In the genomic region with DNA sequence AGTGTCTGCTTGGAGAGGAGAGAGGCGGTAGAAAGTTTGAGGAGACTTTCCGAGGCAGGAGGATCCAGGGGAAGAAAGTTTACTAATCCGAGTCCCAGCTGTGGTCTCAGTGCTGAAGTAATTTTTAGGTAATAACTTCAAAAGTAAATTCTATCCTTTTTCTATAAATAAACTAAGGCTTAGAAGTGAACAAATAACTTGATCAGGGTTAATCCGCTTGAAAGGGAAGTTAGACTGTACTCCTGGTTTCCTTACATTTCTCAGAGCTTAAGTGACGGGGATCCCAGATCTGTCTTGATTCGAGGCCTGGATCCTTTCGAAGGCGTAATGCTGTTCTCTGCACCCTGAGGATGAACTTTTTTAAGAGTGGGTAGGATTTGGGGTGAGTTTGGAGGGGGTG, we compare ENCODE assay signal across 8 cellular contexts. TPM values are rescaled to one million over a fixed set of nuclear protein-coding genes. Genes with fewer than 3 reads are reported as not detected.
DNase-seq lines count a peak whose midpoint lies in the region; ATAC-seq and TF ChIP-seq lines count a peak whose summit lies in the region.

No MANE protein-coding gene starts in this region.

- H3K4me3 ChIP-seq in GM06990 (replicated peaks; ENCODE audit: low read depth, low read length) (peak overlapping the region; percentile 96), Panc1 (ENCODE audit: low read depth in 2 of 2, low read length in 2 of 2) (peak overlapping the region; percentile 83 to 95), esophagus (ENCODE audit: low read depth in 1 of 2, low read length in 2 of 2) (peak overlapping the region; percentile 84 to 92)

- H3K9me3 ChIP-seq in Panc1 (ENCODE audit: control insufficient read depth, insufficient read depth, low read depth, low read length) (no peaks in the 10 kb centered on the region), esophagus (ENCODE audit: control insufficient read depth in 2 of 2, insufficient read depth in 1 of 2, low read depth in 1 of 2, low read length in 1 of 2) (no peaks in the 10 kb centered on the region)

- CTCF ChIA-PET in Panc1 (lab: Charles Lee): interaction anchor here (0.6 kb wide), 1 partner anchor 297 kb away, joined by 4 read pairs; no protein-coding TSS in a partner anchor

- H3K4me3 Mint-ChIP-seq in progenitor cell of endocrine pancreas (ENCODE audit: low read depth): peak overlapping the region; percentile 91

- H3K27me3 Mint-ChIP-seq in progenitor cell of endocrine pancreas: no peaks in the 10 kb centered on the region

- POLR2A ChIA-PET in Panc1 (lab: Charles Lee): interaction anchor here (0.6 kb wide), 1 partner anchor 45 kb away, joined by 6 read pairs; no protein-coding TSS in a partner anchor

- intact Hi-C loops in Panc1 (cut with micrococcal nuclease; ENCODE audit: unreplicated experiment): no loop called here

- DNase-seq in GM06990 (ENCODE audit: extremely low read depth, insufficient read length) (no peak), Panc1 (ENCODE audit: low read depth, low spot score) (no peak), progenitor cell of endocrine pancreas (ENCODE audit: low spot score, unreplicated experiment) (no peak), KG1 (lab: John Stamatoyannopoulos, UW) (no peak), NCI-H510A (lab: John Stamatoyannopoulos, UW) (no peak), DMS 273 treated with DMSO at 0.1 percent for 48 hours (lab: John Stamatoyannopoulos, UW) (no peak), COR-L47 (lab: John Stamatoyannopoulos, UW) (no peak)

- H3K27ac ChIP-seq in Panc1 (ENCODE audit: low read length): peak overlapping the region; percentile 98
- H3K27ac ChIP-seq in esophagus (ENCODE audit: low read depth in 2 of 2, low read length in 1 of 2): no peak overlapping the region

- BruUV-seq in Panc1 (replicated peaks; lab: Mats Ljungman, UMichigan): no TSS peak

- in situ Hi-C loops in Panc1 (cut with HindIII; ENCODE audit: low pct_unique_long_range_greater_than_20kb, low sequenced_read_pairs): no loop called here

- H3K36me3 Mint-ChIP-seq in progenitor cell of endocrine pancreas (ENCODE audit: insufficient read depth): peaks cover 14% of the 10 kb centered on the region

- H3K36me3 ChIP-seq in GM06990 (ENCODE audit: control insufficient read depth, insufficient read depth, low read length) (no peaks in the 10 kb centered on the region; the same call in 1 of the 2 replicates), Panc1 (ENCODE audit: control insufficient read depth, insufficient read depth, low read length) (peaks cover 12% of the 10 kb centered on the region), esophagus (ENCODE audit: control insufficient read depth in 2 of 2, insufficient read depth in 2 of 2, low read length in 1 of 2) (no peaks in the 10 kb centered on the region)

- no peak for ATAC-seq in Panc1

- H3K27me3 ChIP-seq in GM06990 (replicated peaks; ENCODE audit: control insufficient read depth, insufficient read depth, low read length): no peaks in the 10 kb centered on the region
- H3K27me3 ChIP-seq in Panc1 (ENCODE audit: control insufficient read depth, insufficient read depth, low read length): no peaks in the 10 kb centered on the region
- no peaks in the 10 kb centered on the region for H3K27me3 ChIP-seq in esophagus (ENCODE audit: control insufficient read depth in 1 of 2, insufficient read depth in 2 of 2, low read length in 2 of 2)

- TF ChIP-seq CTCF in GM06990 (IDR thresholded peaks at IDR 0.05; ENCODE audit: insufficient read depth, low read length, poor library complexity, severe bottlenecking) (no peak), Panc1 (IDR thresholded peaks at IDR 0.05) (no peak), progenitor cell of endocrine pancreas (IDR thresholded peaks at IDR 0.05; ENCODE audit: unreplicated experiment) (no peak)

- 34 to 47% methylated on average over 8 of the region's 8 CpGs for WGBS in esophagus, 2 donors

- H3K4me1 Mint-ChIP-seq in progenitor cell of endocrine pancreas (ENCODE audit: low read depth): peaks cover 35% of the 10 kb centered on the region

- H3K9me3 Mint-ChIP-seq in progenitor cell of endocrine pancreas (ENCODE audit: low read depth): no peaks in the 10 kb centered on the region

- H3K4me1 ChIP-seq in Panc1 (ENCODE audit: control insufficient read depth, insufficient read depth, low read length): peaks cover 21% of the 10 kb centered on the region
- peaks cover 2 to 11% of the 10 kb centered on the region in 2 donors for H3K4me1 ChIP-seq in esophagus (ENCODE audit: control insufficient read depth in 2 of 2, insufficient read depth in 2 of 2, low read length in 1 of 2)

- peak overlapping the region; percentile 85 for H3K27ac Mint-ChIP-seq in progenitor cell of endocrine pancreas

RNA-seq across cellular contexts. Expression of a gene that starts 2.6 kb away (rescaled TPM):
- total RNA-seq in Panc1 (2021; ENCODE audit: unreplicated experiment) (27.6 TPM), progenitor cell of endocrine pancreas (39.8 and 41.9 TPM in 2 replicates)
- polyA plus RNA-seq in Panc1 (2012; ENCODE audit: insufficient read length): 10.4 TPM
- 1 to 10 TPM; 6.9 to 8.0 TPM for polyA plus RNA-seq in esophagus
